In genomic region chr4:61277785-61278184, GRCh38 we compare ENCODE assay signal across 16 cellular contexts.
DNase-seq lines count a peak whose midpoint lies in the region; ATAC-seq, FAIRE-seq and TF ChIP-seq lines count a peak whose summit lies in the region.
"Had no signal": no experiment of that assay in that cellular context is flagged by ENCODE, and none has a peak within 500 bp of the region (broad histone marks: within the 10 kb centered on the region; RNA-seq: fewer than 3 reads in every experiment).

No MANE protein-coding gene starts in this region.

- H3K27me3 ChIP-seq in adipocyte (replicated peaks; ENCODE audit: control insufficient read depth, insufficient read depth, low read length), result no peaks in the 10 kb centered on the region
- H3K27me3 ChIP-seq in left lung, result no peaks in the 10 kb centered on the region
- H3K27me3 ChIP-seq in gastrocnemius medialis, result no peaks in the 10 kb centered on the region
- H3K27me3 ChIP-seq: adrenal gland, SJSA1, suprapubic skin had no signal

- no peak for FAIRE-seq in kidney (lab: Jason Lieb, UNC)
- FAIRE-seq: TTC549 had no signal

- in situ Hi-C loops in gastrocnemius medialis (cut with MboI; ENCODE audit: low sequenced_read_pairs in 4 of 4), result no loop called here

- H3K4me1 ChIP-seq in adipocyte (ENCODE audit: control insufficient read depth, insufficient read depth, low read length) (no peaks in the 10 kb centered on the region), left lung (peaks cover 0 to 7% of the 10 kb centered on the region in 2 donors), gastrocnemius medialis (no peaks in the 10 kb centered on the region), kidney (ENCODE audit: control insufficient read depth in 1 of 2, insufficient read depth in 1 of 2, low read depth in 1 of 2, low read length in 2 of 2) (no peaks in the 10 kb centered on the region)
- H3K4me1 ChIP-seq: SJSA1 had no signal

- H3K27ac ChIP-seq in left lung (no peak overlapping the region), gastrocnemius medialis (no peak overlapping the region), kidney (ENCODE audit: low read depth in 2 of 2, low read length in 2 of 2) (no peak overlapping the region)
- H3K27ac ChIP-seq: adrenal gland, SJSA1 had no signal

- peak; percentile 75 for ATAC-seq in left lung
- ATAC-seq in gastrocnemius medialis, result no peak
- ATAC-seq in GM21529 (IDR thresholded peaks at IDR 0.05; ENCODE audit: unreplicated experiment), result no peak
- ATAC-seq: naive thymus-derived CD4-positive, alpha-beta T cell; right cardiac atrium had no signal

- H3K9ac ChIP-seq in adipocyte (ENCODE audit: low read length) (no peak overlapping the region), kidney (ENCODE audit: low read length in 2 of 2) (no peak overlapping the region)

- H3K36me3 ChIP-seq in adipocyte (ENCODE audit: control insufficient read depth, insufficient read depth, low read length, severe bottlenecking) (no peaks in the 10 kb centered on the region), left lung (no peaks in the 10 kb centered on the region), gastrocnemius medialis (no peaks in the 10 kb centered on the region), kidney (ENCODE audit: control insufficient read depth in 1 of 2, insufficient read depth in 2 of 2, low read length in 2 of 2) (no peaks in the 10 kb centered on the region)
- H3K36me3 ChIP-seq: adrenal gland, SJSA1, suprapubic skin had no signal

- TF ChIP-seq POLR2A in gastrocnemius medialis (IDR thresholded peaks at IDR 0.05), result no peak

- TF ChIP-seq CTCF in left lung (IDR thresholded peaks at IDR 0.05) (no peak), gastrocnemius medialis (IDR thresholded peaks at IDR 0.05 in 4 of 5, conservative IDR thresholded peaks at IDR 0.05 in 1 of 5) (no peak), kidney (IDR thresholded peaks at IDR 0.05; ENCODE audit: borderline replicate concordance, extremely low read depth, insufficient read depth) (no peak)

- DNase-seq in HT-29 (ENCODE audit: low spot score) (peak; percentile 27), NCI-H2029 (lab: John Stamatoyannopoulos, UW) (peak; percentile 56), adipocyte (ENCODE audit: low read depth) (peak; percentile 6), left lung (no peak), gastrocnemius medialis (no peak), kidney (no peak)
- DNase-seq: activated CD4-positive, alpha-beta memory T cell treated with anti-CD3 and anti-CD28 coated beads, Interleukin-2, amount 10 ng/mL, durations not matched to agents 7 days and 5 days; adrenal gland; HCEC 1CT; naive thymus-derived CD4-positive, alpha-beta T cell; right cardiac atrium; stimulated activated CD4-positive, alpha-beta T cell treated with anti-CD3 and anti-CD28 coated beads, Interleukin-1b, Interleukin-23, amount 100 ng/mL, for 48 hours had no signal

- intact Hi-C loops in left lung (cut with DNase I) (no loop called here), gastrocnemius medialis (cut with DNase I; ENCODE audit: low total_unique reads) (no loop called here), kidney (cut with DNase I) (no loop called here)

- H3K4me3 ChIP-seq in adipocyte (ENCODE audit: low read length) (no peak overlapping the region), left lung (no peak overlapping the region), gastrocnemius medialis (no peak overlapping the region), kidney (ENCODE audit: low read length in 2 of 2) (no peak overlapping the region)
- H3K4me3 ChIP-seq: adrenal gland, SJSA1, suprapubic skin had no signal

- H3K9me3 ChIP-seq in adipocyte (ENCODE audit: control insufficient read depth, low read length), result no peaks in the 10 kb centered on the region
- no peaks in the 10 kb centered on the region for H3K9me3 ChIP-seq in left lung
- H3K9me3 ChIP-seq in gastrocnemius medialis, result no peaks in the 10 kb centered on the region
- H3K9me3 ChIP-seq in kidney (ENCODE audit: control insufficient read depth in 1 of 2, low read length in 2 of 2), result no peaks in the 10 kb centered on the region
- H3K9me3 ChIP-seq: adrenal gland, SJSA1, suprapubic skin had no signal

Comparison
In these comparisons a context has a peak if more than half of its experiments do, and no peak if none do; other contexts are left out.
1. DNase-seq: peak in HT-29 (single experiment), NCI-H2029 (single experiment) and adipocyte (single experiment); none in left lung (0 of 2), gastrocnemius medialis (0 of 2) and kidney (single experiment).